ENCODE assay signal across 19 cellular contexts in genomic region chr17:45977506-45977824, GRCh38. TPM values are rescaled to one million over a fixed set of nuclear protein-coding genes. Genes with fewer than 3 reads are reported as not detected.
DNase-seq lines count a peak whose midpoint lies in the region; ATAC-seq, FAIRE-seq and TF ChIP-seq lines count a peak whose summit lies in the region.
"Had no signal": no experiment of that assay in that cellular context is flagged by ENCODE, and none has a peak within 500 bp of the region (broad histone marks: within the 10 kb centered on the region; RNA-seq: fewer than 3 reads in every experiment).

No MANE protein-coding gene starts in this region.

- CTCF ChIA-PET in K562 (lab: Yijun Ruan, JAX; ENCODE audit: low intra/inter-chr PET ratio), result interaction anchor here (0.6 kb wide), 1 partner anchor 843 kb away, joined by 3 read pairs; no protein-coding TSS in a partner anchor
- CTCF ChIA-PET in HepG2 (lab: Yijun Ruan, JAX; ENCODE audit: low intra/inter-chr PET ratio, low total read pairs), result no interaction called here

- peak overlapping the region; percentile 54 for H3K4me2 ChIP-seq in K562 (ENCODE audit: insufficient read depth, low read length)
- no peak overlapping the region for H3K4me2 ChIP-seq in HepG2 (ENCODE audit: low read depth, low read length)

- TF ChIP-seq RAD21 in K562 (CRISPR knock-in tag; conservative IDR thresholded peaks at IDR 0.05 in 1 of 2, IDR thresholded peaks at IDR 0.05 in 1 of 2) (no peak), HepG2 (CRISPR knock-in tag; IDR thresholded peaks at IDR 0.05) (no peak)

- peaks cover 3% of the 10 kb centered on the region for H3K9me1 ChIP-seq in K562 (ENCODE audit: control insufficient read depth, insufficient read depth, low read length)

- no peaks in the 10 kb centered on the region for H3K9me3 Mint-ChIP-seq in activated T-cell treated with anti-CD3 and anti-CD28 coated beads, Interleukin-2, amount 50 U/mL, for 24 hours
- H3K9me3 Mint-ChIP-seq in immature natural killer cell, result no peaks in the 10 kb centered on the region
- H3K9me3 Mint-ChIP-seq: H9 had no signal

- H3K9me3 ChIP-seq in K562 (replicated peaks; ENCODE audit: control insufficient read depth, insufficient read depth, low read depth, low read length), result no peaks in the 10 kb centered on the region
- no peaks in the 10 kb centered on the region for H3K9me3 ChIP-seq in psoas muscle
- no peaks in the 10 kb centered on the region for H3K9me3 ChIP-seq in HepG2 (ENCODE audit: low read length)

- TF ChIP-seq CTCF in K562 (IDR thresholded peaks at IDR 0.05 in 2 of 3, conservative IDR thresholded peaks at IDR 0.05 in 1 of 3; ENCODE audit: insufficient read depth in 2 of 3, low read depth in 1 of 3, low read length in 3 of 3), result no peak
- no peak for TF ChIP-seq CTCF in psoas muscle (IDR thresholded peaks at IDR 0.05)
- TF ChIP-seq CTCF in HepG2 (CRISPR knock-in tag; IDR thresholded peaks at IDR 0.05), result no peak

- H3K36me3 ChIP-seq in K562 (ENCODE audit: control insufficient read depth, insufficient read depth, low read length) (no peaks in the 10 kb centered on the region), psoas muscle (ENCODE audit: insufficient read depth in 1 of 2, low read depth in 1 of 2) (peaks cover 0 to 15% of the 10 kb centered on the region in 2 donors), HepG2 (replicated peaks in 1 of 2; ENCODE audit: control insufficient read depth in 1 of 2, insufficient read depth in 2 of 2, low read length in 2 of 2) (no peaks in the 10 kb centered on the region)

- ATAC-seq in K562 (no peak), psoas muscle (no peak), HepG2 (no peak)

- H3K27ac Mint-ChIP-seq in activated T-cell treated with anti-CD3 and anti-CD28 coated beads, Interleukin-2, amount 50 U/mL, for 24 hours, result peak overlapping the region; percentile 11
- no peak overlapping the region for H3K27ac Mint-ChIP-seq in immature natural killer cell
- H3K27ac Mint-ChIP-seq: CD4-positive, alpha-beta memory T cell; H9 had no signal

- DNase-seq in activated T-cell treated with anti-CD3 and anti-CD28 coated beads, Interleukin-2, amount 50 U/mL, for 24 hours, result no peak
- DNase-seq in activated T-cell treated with anti-CD3 and anti-CD28 coated beads, Interleukin-2, amount 50 U/mL, for 48 hours, result no peak
- DNase-seq in K562 (ENCODE audit: extremely low read depth in 1 of 4, low spot score in 3 of 4) (peak in 1 of 4 experiments; percentile 12), psoas muscle (no peak), immature natural killer cell (no peak), NCI-H774 (lab: John Stamatoyannopoulos, UW) (no peak), HepG2 (ENCODE audit: low spot score) (no peak)
- DNase-seq: ACHN; CD4-positive, alpha-beta memory T cell; COR-L47; DMS153; DMS79 treated with DMSO at 0.1 percent for 48 hours; GOT3; H9 had no signal

- H3K4me3 ChIP-seq in K562 (no peak overlapping the region), psoas muscle (no peak overlapping the region), HepG2 (replicated peaks in 1 of 3; ENCODE audit: insufficient read depth in 1 of 3, low read depth in 2 of 3, low read length in 3 of 3) (no peak overlapping the region)

- H3K27me3 ChIP-seq in K562 (ENCODE audit: control insufficient read depth in 2 of 2, insufficient read depth in 2 of 2, low read length in 2 of 2), result no peaks in the 10 kb centered on the region
- no peaks in the 10 kb centered on the region for H3K27me3 ChIP-seq in psoas muscle (ENCODE audit: insufficient read depth in 3 of 3, low read length in 2 of 3)
- H3K27me3 ChIP-seq in HepG2 (ENCODE audit: control insufficient read depth in 1 of 2, insufficient read depth in 2 of 2, low read length in 2 of 2), result no peaks in the 10 kb centered on the region; a peak in 1 of 5 replicates

- H3K4me1 Mint-ChIP-seq in activated T-cell treated with anti-CD3 and anti-CD28 coated beads, Interleukin-2, amount 50 U/mL, for 24 hours (ENCODE audit: low read depth), result no peaks in the 10 kb centered on the region
- no peaks in the 10 kb centered on the region for H3K4me1 Mint-ChIP-seq in immature natural killer cell
- H3K4me1 Mint-ChIP-seq: CD4-positive, alpha-beta memory T cell; H9 had no signal

- H2AFZ ChIP-seq in K562 (ENCODE audit: low read depth, low read length), result peak overlapping the region; percentile 99
- no peak overlapping the region for H2AFZ ChIP-seq in HepG2 (ENCODE audit: low read length)

- no peak for TF ChIP-seq POLR2A in K562 (conservative IDR thresholded peaks at IDR 0.05)
- TF ChIP-seq POLR2A in HepG2 (IDR thresholded peaks at IDR 0.05; ENCODE audit: insufficient read depth in 1 of 2, low read depth in 2 of 2, low read length in 2 of 2), result no peak

- intact Hi-C loops in K562 (cut with micrococcal nuclease) (no loop called here), psoas muscle (cut with DNase I) (no loop called here), HepG2 (cut with micrococcal nuclease; ENCODE audit: unreplicated experiment) (no loop called here)

- in situ Hi-C loops in K562 (cut with MboI) (loop anchor here (25.0 kb wide), 1 partner anchor 860 kb away; no protein-coding TSS in a partner anchor), HepG2 (cut with HindIII; ENCODE audit: extremely low pct_ligation_motif_present, low pct_unique_long_range_greater_than_20kb) (no loop called here)

- 22% methylated on average over 4 of the region's 4 CpGs for WGBS in K562 (ENCODE audit: insufficient coverage, low coverage, missing lambda C conversion rate)
- WGBS in psoas muscle, 3 donors, result 80 to 85% (median 80%) methylated on average over 4 of the region's 4 CpGs
- 65% methylated on average over 4 of the region's 4 CpGs for WGBS in HepG2 (ENCODE audit: low lambda C conversion rate)

- BruUV-seq in K562 (replicated peaks; lab: Mats Ljungman, UMichigan) (no TSS peak), HepG2 (replicated peaks; lab: Mats Ljungman, UMichigan) (no TSS peak)

- no peak overlapping the region for H3K4me3 Mint-ChIP-seq in activated T-cell treated with anti-CD3 and anti-CD28 coated beads, Interleukin-2, amount 50 U/mL, for 24 hours
- H3K4me3 Mint-ChIP-seq in immature natural killer cell, result no peak overlapping the region
- H3K4me3 Mint-ChIP-seq: CD4-positive, alpha-beta memory T cell; H9 had no signal

- H3K27ac ChIP-seq in K562 (ENCODE audit: extremely low read depth, low read depth, low read length) (peak overlapping the region; percentile 82), psoas muscle (peak overlapping the region; percentile 62), HepG2 (ENCODE audit: extremely low read length, insufficient read depth, low read length) (no peak overlapping the region)
- H3K27ac ChIP-seq: C4-2B had no signal

- TF ChIP-seq EP300 in K562 (IDR thresholded peaks at IDR 0.05; ENCODE audit: low read length) (no peak), HepG2 (IDR thresholded peaks at IDR 0.05; ENCODE audit: low read depth in 2 of 2, low read length in 2 of 2) (no peak), HepG2 (CRISPR knock-in tag; IDR thresholded peaks at IDR 0.05; ENCODE audit: borderline replicate concordance) (no peak)

- no peaks in the 10 kb centered on the region for H3K36me3 Mint-ChIP-seq in activated T-cell treated with anti-CD3 and anti-CD28 coated beads, Interleukin-2, amount 50 U/mL, for 24 hours (ENCODE audit: low read depth)
- H3K36me3 Mint-ChIP-seq in immature natural killer cell, result no peaks in the 10 kb centered on the region
- H3K36me3 Mint-ChIP-seq: CD4-positive, alpha-beta memory T cell had no signal

- H3K4me1 ChIP-seq in K562 (replicated peaks in 1 of 2; ENCODE audit: control insufficient read depth in 2 of 2, insufficient read depth in 2 of 2, low read length in 2 of 2) (peaks cover 41 to 44% of the 10 kb centered on the region in 2 experiments), psoas muscle (peaks cover 46% of the 10 kb centered on the region), HepG2 (ENCODE audit: insufficient read depth, low read length) (no peaks in the 10 kb centered on the region)

- no peaks in the 10 kb centered on the region for H4K20me1 ChIP-seq in K562 (replicated peaks; ENCODE audit: control insufficient read depth, insufficient read depth, low read length)
- H4K20me1 ChIP-seq in HepG2 (ENCODE audit: insufficient read depth, low read length), result no peaks in the 10 kb centered on the region; the same call in 1 of the 2 replicates

- FAIRE-seq in K562 (lab: Jason Lieb, UNC), result no peak
- no peak for FAIRE-seq in HepG2 (lab: Jason Lieb, UNC)
- FAIRE-seq: D721Med, G401.6, GM12891 had no signal

- POLR2A ChIA-PET in K562 (lab: Yijun Ruan, JAX) (no interaction called here), HepG2 (lab: Yijun Ruan, JAX) (no interaction called here)

- H3K9ac ChIP-seq in K562 (ENCODE audit: insufficient read depth in 1 of 2, low read depth in 2 of 2, low read length in 2 of 2) (peak overlapping the region in 1 of 2 experiments; percentile 58; a peak in 3 of 4 replicates), HepG2 (ENCODE audit: insufficient read depth, low read depth, low read length) (no peak overlapping the region)

- H3K27me3 Mint-ChIP-seq in activated T-cell treated with anti-CD3 and anti-CD28 coated beads, Interleukin-2, amount 50 U/mL, for 24 hours, result no peaks in the 10 kb centered on the region
- peaks cover 0 to 2% (median 0%) of the 10 kb centered on the region in 3 donors for H3K27me3 Mint-ChIP-seq in immature natural killer cell (ENCODE audit: low read depth in 3 of 3)

- H3K79me2 ChIP-seq in K562 (ENCODE audit: control insufficient read depth, insufficient read depth, low read length), result no peaks in the 10 kb centered on the region
- no peaks in the 10 kb centered on the region for H3K79me2 ChIP-seq in HepG2 (ENCODE audit: insufficient read depth, low read length)

RNA-seq across cellular contexts. Expression of gene STH, which starts 21.6 kb away (rescaled TPM):
- 1.4 TPM in 1 of 2 replicates, not detected in the other for total RNA-seq in K562 (2011; cell fraction: chromatin; rRNA removed; ENCODE audit: low replicate concordance)
- not detected in 2 replicates for total RNA-seq in K562 (2011; cell fraction: nucleolus; rRNA removed)
- not detected in 2 replicates for total RNA-seq in K562 (2011; cell fraction: nucleoplasm; rRNA removed)
- total RNA-seq in K562 (2014; rRNA removed), result not detected in 2 replicates
- not detected in 2 replicates for total RNA-seq in K562 (2014; rRNA removed; fragmentation: Illumina TruSeq; extraction: Trizol)
- not detected in 2 replicates for total RNA-seq in K562 (2015; rRNA removed; fragmentation: Illumina TruSeq; extraction: Trizol)
- total RNA-seq in K562 (2021), result not detected in 2 replicates
- not detected in 2 replicates for polyA plus RNA-seq in K562 (2011; rRNA removed)
- not detected in 2 replicates for polyA plus RNA-seq in K562 (2011; cell fraction: cytosol; rRNA removed)
- not detected in 2 replicates for polyA plus RNA-seq in K562 (2011; cell fraction: nucleus; rRNA removed)
- not detected in 2 replicates for polyA plus RNA-seq in K562 (2012)
- polyA plus RNA-seq in K562 (2014; fragmentation: Illumina TruSeq; extraction: Trizol), result not detected in 2 replicates
- not detected for polyA plus RNA-seq in K562 (2014; fragmentation: Nextera tagmentation; extraction: Ambion mirVana)
- not detected in 2 replicates for polyA plus RNA-seq in K562 (2014; rRNA removed)
- 0.70 TPM in 1 of 2 replicates, not detected in the other for polyA minus RNA-seq in K562 (2011; rRNA and poly(A)+ RNA removed)
- polyA minus RNA-seq in K562 (2011; cell fraction: cytosol; rRNA and poly(A)+ RNA removed), result not detected in 2 replicates
- polyA minus RNA-seq in K562 (2011; cell fraction: nucleus; rRNA and poly(A)+ RNA removed), result not detected in 2 replicates
- total RNA-seq in psoas muscle, result 1 to 10 TPM in 1 of 4 donors, not detected in 3; 2.0 TPM
- polyA plus RNA-seq in psoas muscle, result under 1 TPM in 2 of 3 donors, not detected in 1; 0.25 to 0.26 TPM
- polyA plus RNA-seq in immature natural killer cell, result not detected
- total RNA-seq in HepG2 (2016; rRNA removed; fragmentation: Illumina TruSeq; extraction: Trizol), result not detected in 2 replicates
- total RNA-seq in HepG2 (2016; cell fraction: cytosol; rRNA removed; fragmentation: Illumina TruSeq; extraction: Trizol; ENCODE audit: low read depth), result not detected in 2 replicates
- total RNA-seq in HepG2 (2016; cell fraction: insoluble cytoplasmic fraction; rRNA removed; fragmentation: Illumina TruSeq; extraction: Trizol), result not detected in 2 replicates
- total RNA-seq in HepG2 (2016; cell fraction: membrane; rRNA removed; fragmentation: Illumina TruSeq; extraction: Trizol), result not detected in 2 replicates
- not detected in 2 replicates for total RNA-seq in HepG2 (2016; cell fraction: nucleus; rRNA removed; fragmentation: Illumina TruSeq; extraction: Trizol)
- polyA plus RNA-seq in HepG2 (2011; rRNA removed), result 0.37 TPM in 1 of 2 replicates, not detected in the other
- not detected in 2 replicates for polyA plus RNA-seq in HepG2 (2011; cell fraction: cytosol; rRNA removed)
- polyA plus RNA-seq in HepG2 (2011; cell fraction: nucleus; rRNA removed), result not detected in 2 replicates
- not detected in 2 replicates for polyA plus RNA-seq in HepG2 (2012)
- not detected in 2 replicates for polyA plus RNA-seq in HepG2 (2016; cell fraction: cytosol; fragmentation: Illumina TruSeq; extraction: Trizol; ENCODE audit: low read depth)
- not detected in 2 replicates for polyA plus RNA-seq in HepG2 (2016; cell fraction: insoluble cytoplasmic fraction; fragmentation: Illumina TruSeq; extraction: Trizol; ENCODE audit: low read depth)
- polyA plus RNA-seq in HepG2 (2016; cell fraction: membrane; fragmentation: Illumina TruSeq; extraction: Trizol; ENCODE audit: low read depth), result not detected in 2 replicates
- polyA plus RNA-seq in HepG2 (2016; cell fraction: nucleus; fragmentation: Illumina TruSeq; extraction: Trizol; ENCODE audit: insufficient read depth, low read depth), result not detected in 2 replicates
- polyA minus RNA-seq in HepG2 (2011; rRNA and poly(A)+ RNA removed; ENCODE audit: low replicate concordance), result 0.78 TPM in 1 of 2 replicates, not detected in the other
- not detected in 2 replicates for polyA minus RNA-seq in HepG2 (2011; cell fraction: cytosol; rRNA and poly(A)+ RNA removed)
- not detected in 2 replicates for polyA minus RNA-seq in HepG2 (2011; cell fraction: nucleus; rRNA and poly(A)+ RNA removed)
- total RNA-seq: A172; CD4-positive, alpha-beta memory T cell; H9 had no signal
- polyA plus RNA-seq: CD4-positive, alpha-beta memory T cell had no signal
